In the genomic region with DNA sequence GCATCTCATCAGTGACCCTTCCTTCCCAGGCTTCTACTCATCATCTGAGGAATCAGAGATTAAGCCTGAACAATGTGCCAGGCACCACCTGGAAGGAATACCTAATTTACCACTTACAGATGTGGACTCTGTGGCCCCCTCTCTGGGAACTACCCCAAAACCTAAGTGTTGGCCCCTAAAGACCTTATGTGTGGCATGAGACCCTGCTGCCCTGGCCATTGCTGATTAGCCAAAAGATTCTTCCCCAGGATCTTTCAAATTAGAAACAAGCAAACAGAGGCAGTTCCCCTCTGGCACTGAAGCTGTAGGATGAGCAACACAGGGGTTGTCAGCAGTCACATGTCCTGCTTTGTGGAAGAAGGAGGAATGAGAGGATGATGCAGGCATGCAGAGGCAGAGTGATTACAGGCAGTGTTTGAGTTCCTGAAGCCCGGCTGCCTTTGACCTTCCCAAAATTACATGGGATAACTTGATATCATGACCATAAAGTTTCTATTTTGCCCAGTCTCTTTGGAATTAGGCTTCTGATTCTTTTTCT, we compare ENCODE assay signal across 16 cellular contexts. TPM values are rescaled to one million over a fixed set of nuclear protein-coding genes. Genes with fewer than 3 reads are reported as not detected.
DNase-seq lines count a peak whose midpoint lies in the region; ATAC-seq and TF ChIP-seq lines count a peak whose summit lies in the region.
"Had no signal": no experiment of that assay in that cellular context is flagged by ENCODE, and none has a peak within 500 bp of the region (broad histone marks: within the 10 kb centered on the region; RNA-seq: fewer than 3 reads in every experiment).

No MANE protein-coding gene starts in this region.

- CTCF ChIA-PET in CD4-positive, alpha-beta T cell (lab: Charles Lee): no interaction called here

- H3K36me3 ChIP-seq in adrenal gland (replicated peaks in 1 of 2) (peaks cover 0 to 31% of the 10 kb centered on the region in 2 donors), transverse colon (peaks cover 0 to 30% (median 17%) of the 10 kb centered on the region in 4 donors)

- in situ Hi-C loops in transverse colon (cut with MboI; ENCODE audit: low pct_ligation_motif_present in 1 of 4, low pct_unique_long_range_greater_than_20kb in 1 of 4, low sequenced_read_pairs in 3 of 4): no loop called here

- peaks cover 70% of the 10 kb centered on the region for H3K36me3 Mint-ChIP-seq in CD4-positive, alpha-beta T cell (ENCODE audit: low read depth)

- TF ChIP-seq CTCF in adrenal gland (IDR thresholded peaks at IDR 0.05) (no peak), transverse colon (IDR thresholded peaks at IDR 0.05) (no peak)
- no peak for TF ChIP-seq CTCF in CD4-positive, alpha-beta T cell (IDR thresholded peaks at IDR 0.05)

- no peaks in the 10 kb centered on the region for H3K9me3 ChIP-seq in adrenal gland (replicated peaks in 1 of 3)
- no peaks in the 10 kb centered on the region for H3K9me3 ChIP-seq in transverse colon
- H3K9me3 ChIP-seq in CD4-positive, alpha-beta T cell (ENCODE audit: control insufficient read depth, low read length): no peaks in the 10 kb centered on the region
- H3K9me3 ChIP-seq: heart left ventricle had no signal

- H3K4me1 ChIP-seq in adrenal gland (replicated peaks in 1 of 2): no peaks in the 10 kb centered on the region
- no peaks in the 10 kb centered on the region for H3K4me1 ChIP-seq in transverse colon
- H3K4me1 ChIP-seq: parathyroid adenoma had no signal

- H3K27ac ChIP-seq in adrenal gland (no peak overlapping the region), transverse colon (no peak overlapping the region)
- no peak overlapping the region for H3K27ac ChIP-seq in CD4-positive, alpha-beta T cell (ENCODE audit: low read depth, low read length)
- H3K27ac ChIP-seq: heart left ventricle, parathyroid adenoma had no signal

- POLR2A ChIA-PET in CD4-positive, alpha-beta T cell (lab: Charles Lee): no interaction called here

- H3K4me3 ChIP-seq in adrenal gland (no peak overlapping the region), transverse colon (no peak overlapping the region)
- H3K4me3 ChIP-seq: heart left ventricle, lung had no signal

- no peak overlapping the region for H3K4me3 Mint-ChIP-seq in CD4-positive, alpha-beta T cell

- peak; percentile 36 for DNase-seq in activated CD8-positive, alpha-beta memory T cell treated with anti-CD3 and anti-CD28 coated beads, Interleukin-2, amount 50 U/mL, for 48 hours
- no peak for DNase-seq in activated CD8-positive, alpha-beta memory T cell treated with anti-CD3 and anti-CD28 coated beads for 24 hours
- peak in 5 of 7 donors; percentile 22 to 55 (median 45) for DNase-seq in adrenal gland
- DNase-seq in hepatic stellate cell (ENCODE audit: low spot score): peak; percentile 50
- DNase-seq in transverse colon: no peak
- no peak for DNase-seq in CD4-positive, alpha-beta T cell
- DNase-seq in Right ventricle myocardium superior: no peak
- DNase-seq: activated CD4-positive, alpha-beta T cell treated with anti-CD3 and anti-CD28 coated beads for 48 hours; activated gamma-delta T cell treated with Interleukin-2 at 50 U/mL for 16 hours; heart left ventricle; NCI-H146; NK-92 treated with Interleukin-12 subunit alpha and Interleukin-12 subunit beta, amount 100 ng/mL, for 24 hours; substantia nigra had no signal

- no peak for TF ChIP-seq POLR2A in adrenal gland (IDR thresholded peaks at IDR 0.05)
- peak; percentile 13 for TF ChIP-seq POLR2A in transverse colon (IDR thresholded peaks at IDR 0.05)

- no peak overlapping the region for H3K27ac Mint-ChIP-seq in CD4-positive, alpha-beta T cell

- 41 to 79% (median 56%) methylated on average over 1 of the region's 1 CpG for WGBS in adrenal gland, 4 donors
- WGBS in transverse colon (ENCODE audit: low coverage in 1 of 2), 2 donors: 82% methylated on average over 1 of the region's 1 CpG; no CpG with 5 or more reads in 1 of the 2 donors

- ATAC-seq in CD4-positive, alpha-beta T cell (ENCODE audit: poor library complexity): no peak
- ATAC-seq in HG02884 (IDR thresholded peaks at IDR 0.05; ENCODE audit: unreplicated experiment): no peak
- no peak for ATAC-seq in Right ventricle myocardium superior (ENCODE audit: poor library complexity)

- no peaks in the 10 kb centered on the region for H3K27me3 Mint-ChIP-seq in CD4-positive, alpha-beta T cell

- H3K27me3 ChIP-seq in adrenal gland (no peaks in the 10 kb centered on the region), transverse colon (no peaks in the 10 kb centered on the region)
- no peaks in the 10 kb centered on the region for H3K27me3 ChIP-seq in CD4-positive, alpha-beta T cell (ENCODE audit: control insufficient read depth, insufficient read depth, low read length)
- H3K27me3 ChIP-seq: heart left ventricle had no signal

- no peak for TF ChIP-seq EP300 in transverse colon (IDR thresholded peaks at IDR 0.05; ENCODE audit: low read depth)

- no peaks in the 10 kb centered on the region for H3K9me3 Mint-ChIP-seq in CD4-positive, alpha-beta T cell

- intact Hi-C loops in adrenal gland (cut with DNase I) (no loop called here), transverse colon (cut with DNase I; ENCODE audit: low total_unique reads) (no loop called here), Right ventricle myocardium superior (cut with DNase I) (no loop called here)
- intact Hi-C loops in CD4-positive, alpha-beta T cell (cut with DNase I, micrococcal nuclease): no loop called here

- no peaks in the 10 kb centered on the region for H3K4me1 Mint-ChIP-seq in CD4-positive, alpha-beta T cell (ENCODE audit: low read depth)

RNA-seq across cellular contexts. Expression of a gene that starts 10.6 kb away (rescaled TPM):
- total RNA-seq in adrenal gland (1 to 10 TPM in 2 of 8 donors, not detected in 6; 1.7 to 5.0 TPM), transverse colon (10 to 100 TPM in 1 of 4 donors, 1 to 10 TPM in 1, not detected in 2; 6.6 to 77.8 TPM), Right ventricle myocardium superior (not detected)
- 1 to 10 TPM in 2 of 3 donors, not detected in 1; 1.8 to 4.3 TPM for polyA plus RNA-seq in adrenal gland
- not detected for total RNA-seq in CD4-positive, alpha-beta T cell
- total RNA-seq: heart left ventricle, lung had no signal
- polyA plus RNA-seq: heart left ventricle, lung had no signal

RNA-seq across cellular contexts. Expression of a gene that starts 14.0 kb away (rescaled TPM):
- total RNA-seq in adrenal gland (100 to 1,000 TPM in 3 of 8 donors, 10 to 100 TPM in 5; 46.9 to 141 (median 81.2) TPM), transverse colon (100 to 1,000 TPM in 3 of 4 donors, 10 to 100 TPM in 1; 73.2 to 185 (median 131) TPM), Right ventricle myocardium superior (131 TPM)
- polyA plus RNA-seq in adrenal gland: 10 to 100 TPM; 52.7 to 94.2 (median 55.0) TPM
- total RNA-seq in CD4-positive, alpha-beta T cell: 10 to 100 TPM; 58.0 to 61.4 TPM

RNA-seq across cellular contexts. Expression of a gene that starts 14.3 kb away (rescaled TPM):
- total RNA-seq in adrenal gland (10 to 100 TPM; 52.4 to 90.0 (median 64.3) TPM), transverse colon (100 to 1,000 TPM in 1 of 4 donors, 10 to 100 TPM in 3; 23.3 to 100 (median 56.5) TPM), Right ventricle myocardium superior (45.8 TPM)
- polyA plus RNA-seq in adrenal gland: 100 to 1,000 TPM in 1 of 3 donors, 10 to 100 TPM in 2; 35.6 to 107 (median 49.5) TPM
- 10 to 100 TPM; 17.4 to 18.6 TPM for total RNA-seq in CD4-positive, alpha-beta T cell

RNA-seq across cellular contexts. Expression of a gene that starts 39.8 kb away (rescaled TPM):
- 10 to 100 TPM; 20.8 to 44.4 (median 32.2) TPM for total RNA-seq in adrenal gland
- polyA plus RNA-seq in adrenal gland: 10 to 100 TPM; 17.5 to 41.1 (median 20.5) TPM
- total RNA-seq in transverse colon: 10 to 100 TPM; 17.7 to 61.6 (median 50.2) TPM
- 10 to 100 TPM; 33.1 to 34.1 TPM for total RNA-seq in CD4-positive, alpha-beta T cell
- total RNA-seq in Right ventricle myocardium superior: 26.2 TPM

Comparison
In these comparisons a context has a peak if more than half of its experiments do, and no peak if none do; other contexts are left out.
1. DNase-seq: peak in activated CD8-positive, alpha-beta memory T cell treated with anti-CD3 and anti-CD28 coated beads, Interleukin-2, amount 50 U/mL, for 48 hours (single experiment), adrenal gland (5 of 7) and hepatic stellate cell (single experiment); none in activated CD8-positive, alpha-beta memory T cell treated with anti-CD3 and anti-CD28 coated beads for 24 hours (single experiment), transverse colon (single experiment), CD4-positive, alpha-beta T cell (0 of 10) and Right ventricle myocardium superior (single experiment).